In the genomic region with DNA sequence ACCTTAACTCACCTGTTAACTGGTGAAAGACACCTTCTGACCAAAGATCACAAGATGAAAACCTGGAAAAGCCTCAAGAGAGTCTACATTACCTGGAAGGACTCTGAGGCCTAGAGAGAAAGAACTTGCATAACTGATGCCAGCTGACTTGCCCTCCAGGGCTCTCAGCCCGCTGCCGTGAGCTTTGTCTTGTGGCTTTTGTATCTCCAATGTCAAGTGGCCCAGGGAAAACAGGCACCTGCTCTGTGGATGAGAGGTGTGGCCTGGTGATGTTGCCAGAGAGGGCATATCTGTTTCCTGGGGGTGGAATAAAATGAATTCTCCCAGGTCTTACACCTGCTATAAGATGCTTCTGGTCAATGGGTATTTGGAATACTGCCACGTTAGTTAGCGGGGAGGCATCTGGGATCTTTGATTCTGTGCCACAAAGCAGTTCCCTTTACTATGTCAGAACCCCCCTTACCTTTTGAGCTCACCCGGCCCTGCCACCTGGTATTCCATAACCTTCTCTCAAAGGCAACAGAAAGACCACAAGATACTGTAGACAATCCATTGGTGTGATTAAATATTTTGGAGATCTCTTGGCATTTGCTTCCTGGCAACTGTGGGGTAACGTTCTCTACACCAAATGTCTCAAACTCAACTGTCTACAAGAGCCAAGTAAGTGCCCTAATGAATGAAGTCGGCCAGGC, we compare ENCODE assay signal across 26 cellular contexts. TPM values are rescaled to one million over a fixed set of nuclear protein-coding genes. Genes with fewer than 3 reads are reported as not detected.
DNase-seq lines count a peak whose midpoint lies in the region; ATAC-seq and TF ChIP-seq lines count a peak whose summit lies in the region.
"Had no signal": no experiment of that assay in that cellular context is flagged by ENCODE, and none has a peak within 500 bp of the region (broad histone marks: within the 10 kb centered on the region; RNA-seq: fewer than 3 reads in every experiment).

No MANE protein-coding gene starts in this region.

- CTCF ChIA-PET in SK-N-SH (lab: Yijun Ruan, JAX): no interaction called here

- H3K79me2 ChIP-seq in SK-N-SH (ENCODE audit: insufficient read depth): no peaks in the 10 kb centered on the region

- no peak for ATAC-seq in GM19395 (IDR thresholded peaks at IDR 0.05; ENCODE audit: unreplicated experiment)
- ATAC-seq in left ventricle myocardium superior: no peak
- ATAC-seq: activated CD4-positive, alpha-beta T cell treated with anti-CD3 and anti-CD28 coated beads for 36 hours; activated CD8-positive, alpha-beta memory T cell treated with anti-CD3 and anti-CD28 coated beads, Interleukin-2, amount 10 ng/mL, durations not matched to agents 7 days and 5 days; esophagus mucosa; GM12878; K562; natural killer cell had no signal

- peaks cover 0 to 2% (median 0%) of the 10 kb centered on the region in 7 donors for H3K9me3 Mint-ChIP-seq in CD14-positive monocyte
- H3K9me3 Mint-ChIP-seq: activated naive CD4-positive, alpha-beta T cell treated with anti-CD3 and anti-CD28 coated beads, Interleukin-2, amount 50 U/mL, for 24 hours; activated T-helper 1 cell treated with anti-CD3 and anti-CD28 coated beads, Interleukin-12 subunit alpha, Interleukin-12 subunit beta, Interleukin-2, Interleukin-4 antibody, amounts not matched to agents 30 ng/mL and 10 ng/mL and 1 ng/mL, durations not matched to agents 14 hours and 24 hours and 36 hours; natural killer cell had no signal

- no peaks in the 10 kb centered on the region for H3K36me3 Mint-ChIP-seq in CD14-positive monocyte
- H3K36me3 Mint-ChIP-seq: activated CD8-positive, alpha-beta memory T cell treated with anti-CD3 and anti-CD28 coated beads, Interleukin-2, amount 10 ng/mL, durations not matched to agents 7 days and 5 days; activated naive CD4-positive, alpha-beta T cell treated with anti-CD3 and anti-CD28 coated beads, Interleukin-2, amount 50 U/mL, for 24 hours; natural killer cell had no signal

- no peak overlapping the region for H3K4me3 Mint-ChIP-seq in CD14-positive monocyte
- H3K4me3 Mint-ChIP-seq: activated CD4-positive, alpha-beta T cell treated with anti-CD3 and anti-CD28 coated beads for 36 hours; activated CD8-positive, alpha-beta memory T cell treated with anti-CD3 and anti-CD28 coated beads, Interleukin-2, amount 10 ng/mL, durations not matched to agents 7 days and 5 days; activated naive CD4-positive, alpha-beta T cell treated with anti-CD3 and anti-CD28 coated beads, Interleukin-2, amount 50 U/mL, for 24 hours; activated T-helper 1 cell treated with anti-CD3 and anti-CD28 coated beads, Interleukin-12 subunit alpha, Interleukin-12 subunit beta, Interleukin-2, Interleukin-4 antibody, amounts not matched to agents 30 ng/mL and 10 ng/mL and 1 ng/mL, durations not matched to agents 14 hours and 24 hours and 36 hours; natural killer cell had no signal

- peaks cover 4 to 7% (median 4%) of the 10 kb centered on the region in 3 donors for H3K27me3 Mint-ChIP-seq in CD14-positive monocyte (ENCODE audit: low read depth in 3 of 3)
- H3K27me3 Mint-ChIP-seq: activated CD4-positive, alpha-beta T cell treated with anti-CD3 and anti-CD28 coated beads for 36 hours; activated naive CD4-positive, alpha-beta T cell treated with anti-CD3 and anti-CD28 coated beads, Interleukin-2, amount 50 U/mL, for 24 hours had no signal

- peaks cover 9% of the 10 kb centered on the region; the same call in 1 of the 2 replicates for H3K27me3 ChIP-seq in SK-N-SH (ENCODE audit: insufficient read depth)

- H2AFZ ChIP-seq in SK-N-SH (ENCODE audit: low read depth): no peak overlapping the region

- TF ChIP-seq CTCF in CD14-positive monocyte (IDR thresholded peaks at IDR 0.05): no peak
- no peak for TF ChIP-seq CTCF in SK-N-SH (IDR thresholded peaks at IDR 0.05)

- no peak overlapping the region for H3K9ac ChIP-seq in SK-N-SH

- no peaks in the 10 kb centered on the region for H3K9me2 ChIP-seq in SK-N-SH

- no peaks in the 10 kb centered on the region for H4K20me1 ChIP-seq in SK-N-SH (ENCODE audit: insufficient read depth)

- H3K27ac ChIP-seq in SK-N-SH (ENCODE audit: low read depth in 2 of 2, low read length in 1 of 2): no peak overlapping the region

- POLR2A ChIA-PET in SK-N-SH (lab: Yijun Ruan, JAX): no interaction called here

- no peak for TF ChIP-seq RAD21 in SK-N-SH (IDR thresholded peaks at IDR 0.05; ENCODE audit: low read length)

- H3K36me3 ChIP-seq in SK-N-SH (replicated peaks in 1 of 2; ENCODE audit: control insufficient read depth in 1 of 2, insufficient read depth in 2 of 2, low read length in 1 of 2): no peaks in the 10 kb centered on the region

- 21% methylated on average over 7 of the region's 7 CpGs for WGBS in SK-N-SH (ENCODE audit: low lambda C conversion rate)

- no peaks in the 10 kb centered on the region for H3K4me1 ChIP-seq in SK-N-SH (ENCODE audit: control insufficient read depth in 1 of 2, insufficient read depth in 2 of 2, low read depth in 1 of 2, low read length in 1 of 2)

- H3K27ac Mint-ChIP-seq in CD14-positive monocyte: no peak overlapping the region
- H3K27ac Mint-ChIP-seq: activated CD4-positive, alpha-beta T cell treated with anti-CD3 and anti-CD28 coated beads for 36 hours; activated CD8-positive, alpha-beta memory T cell treated with anti-CD3 and anti-CD28 coated beads, Interleukin-2, amount 10 ng/mL, durations not matched to agents 7 days and 5 days; activated naive CD4-positive, alpha-beta T cell treated with anti-CD3 and anti-CD28 coated beads, Interleukin-2, amount 50 U/mL, for 24 hours; activated T-helper 1 cell treated with anti-CD3 and anti-CD28 coated beads, Interleukin-12 subunit alpha, Interleukin-12 subunit beta, Interleukin-2, Interleukin-4 antibody, amounts not matched to agents 30 ng/mL and 10 ng/mL and 1 ng/mL, durations not matched to agents 14 hours and 24 hours and 36 hours; natural killer cell had no signal

- peak; percentile 65 for DNase-seq in DMS153 (lab: John Stamatoyannopoulos, UW)
- DNase-seq in NCI-H1092 treated with DMSO at 0.1 percent for 48 hours (lab: John Stamatoyannopoulos, UW): peak; percentile 83
- peak; percentile 92 for DNase-seq in NCI-H2196 (lab: John Stamatoyannopoulos, UW; ENCODE audit: unreplicated experiment)
- DNase-seq in cerebellar cortex (ENCODE audit: low spot score): peak; percentile 20
- DNase-seq in CD14-positive monocyte (ENCODE audit: low spot score): no peak
- no peak for DNase-seq in left ventricle myocardium superior
- no peak for DNase-seq in SK-N-SH
- DNase-seq: activated CD4-positive, alpha-beta T cell treated with anti-CD3 and anti-CD28 coated beads for 36 hours; activated CD8-positive, alpha-beta memory T cell treated with anti-CD3 and anti-CD28 coated beads, Interleukin-2, amount 10 ng/mL, durations not matched to agents 7 days and 5 days; aorta; C1 segment of cervical spinal cord; cerebellar nuclear complex; effector memory CD4-positive, alpha-beta T cell; islet precursor cell; mesendoderm; MM.1S; natural killer cell; NCI-H524; OCI-M1; SHP77 treated with DMSO at 0.1 percent for 48 hours had no signal

- intact Hi-C loops in CD14-positive monocyte (cut with micrococcal nuclease) (no loop called here), left ventricle myocardium superior (cut with micrococcal nuclease) (no loop called here)

- H3K9me3 ChIP-seq in SK-N-SH: no peaks in the 10 kb centered on the region

- H3K4me2 ChIP-seq in SK-N-SH: no peak overlapping the region

- TF ChIP-seq EP300 in SK-N-SH (IDR thresholded peaks at IDR 0.05; ENCODE audit: borderline replicate concordance in 1 of 2, low read depth in 1 of 2, low read length in 1 of 2): no peak

- H3F3A ChIP-seq in SK-N-SH (replicated peaks; ENCODE audit: insufficient read depth): no peaks in the 10 kb centered on the region

- H3K4me3 ChIP-seq in SK-N-SH (ENCODE audit: low read depth in 2 of 2, low read length in 1 of 2): no peak overlapping the region
- H3K4me3 ChIP-seq: GM12878, K562 had no signal

- peaks cover 3% of the 10 kb centered on the region for H3K4me1 Mint-ChIP-seq in CD14-positive monocyte
- H3K4me1 Mint-ChIP-seq: natural killer cell had no signal

TF ChIP-seq in SK-N-SH, 30 proteins besides CTCF, POLR2A, EP300 and RAD21 (continues in another document):
- TF ChIP-seq RCOR1 (IDR thresholded peaks at IDR 0.05; ENCODE audit: low read length): no peak
- TF ChIP-seq GATA2 (CRISPR knock-in tag; IDR thresholded peaks at IDR 0.05): no peak
- no peak for TF ChIP-seq EZH2phosphoT487 (IDR thresholded peaks at IDR 0.05; ENCODE audit: borderline replicate concordance, low read depth)
- TF ChIP-seq GABPA (IDR thresholded peaks at IDR 0.05; ENCODE audit: low read depth): no peak
- TF ChIP-seq TCF12 (IDR thresholded peaks at IDR 0.05): no peak
- TF ChIP-seq SMC3 (IDR thresholded peaks at IDR 0.05; ENCODE audit: low read depth, low read length): no peak
- TF ChIP-seq YY1 (IDR thresholded peaks at IDR 0.05; ENCODE audit: low read depth): no peak
- TF ChIP-seq FOXJ3 (CRISPR knock-in tag; IDR thresholded peaks at IDR 0.05): no peak
- no peak for TF ChIP-seq POLR2AphosphoS5 (IDR thresholded peaks at IDR 0.05; ENCODE audit: low read depth, low read length)
- TF ChIP-seq ZBTB33 (IDR thresholded peaks at IDR 0.05; ENCODE audit: borderline replicate concordance, low read depth): no peak
- TF ChIP-seq NRF1 (IDR thresholded peaks at IDR 0.05; ENCODE audit: low read depth, low read length): no peak

RNA-seq across cellular contexts. Expression of gene N4BP3, which starts 54.9 kb away (rescaled TPM):
- not detected for polyA plus RNA-seq in CD14-positive monocyte
- 2.7 TPM for total RNA-seq in left ventricle myocardium superior
- polyA plus RNA-seq in SK-N-SH (2012; rRNA removed): 0.16 and 0.28 TPM in 2 replicates
- polyA plus RNA-seq in SK-N-SH (2012; cell fraction: cytosol; rRNA removed): 0.09 and 0.14 TPM in 2 replicates
- polyA plus RNA-seq in SK-N-SH (2012; cell fraction: nucleus; rRNA removed): 0.42 and 0.54 TPM in 2 replicates

Comparison
In these comparisons a context has a peak if more than half of its experiments do, and no peak if none do; other contexts are left out.
1. DNase-seq: peak in DMS153 (single experiment), NCI-H1092 treated with DMSO at 0.1 percent for 48 hours (single experiment), NCI-H2196 (single experiment) and cerebellar cortex (single experiment); none in CD14-positive monocyte (single experiment), left ventricle myocardium superior (single experiment) and SK-N-SH (single experiment).